14 cellular contexts compared by ENCODE assay signal in genomic region chr2:101751276-101751675, GRCh38. TPM values are rescaled to one million over a fixed set of nuclear protein-coding genes. Genes with fewer than 3 reads are reported as not detected.
A peak's percentile ranks its signal among the peaks of the same experiment; 100 is the strongest.
DNase-seq lines count a peak whose midpoint lies in the region; ATAC-seq, FAIRE-seq and TF ChIP-seq lines count a peak whose summit lies in the region.
"Had no signal": no experiment of that assay in that cellular context is flagged by ENCODE, and none has a peak within 500 bp of the region (broad histone marks: within the 10 kb centered on the region; RNA-seq: fewer than 3 reads in every experiment).

No MANE protein-coding gene starts in this region.

- peaks cover 24% of the 10 kb centered on the region for H3K36me3 Mint-ChIP-seq in Calu3 (ENCODE audit: insufficient read depth, unreplicated experiment)

- peaks cover 79% of the 10 kb centered on the region for H3K4me1 Mint-ChIP-seq in Calu3 (ENCODE audit: low read depth, unreplicated experiment)

- H3K79me2 ChIP-seq in PC-9 (ENCODE audit: low read depth) (peaks cover 82% of the 10 kb centered on the region), osteoblast (ENCODE audit: insufficient read depth, low read length) (peaks cover 80% of the 10 kb centered on the region)

- H3K27ac Mint-ChIP-seq in Calu3 (ENCODE audit: unreplicated experiment) = peak overlapping the region; percentile 70

- FAIRE-seq in GM12892 (lab: Jason Lieb, UNC) (no peak), HTR-8/SVneo (lab: Jason Lieb, UNC) (no peak)

- H4K20me1 ChIP-seq in PC-9 (ENCODE audit: insufficient read depth) (peaks cover 17% of the 10 kb centered on the region), osteoblast (ENCODE audit: insufficient read depth, low read length) (peaks cover 52% of the 10 kb centered on the region)

- H3K27ac ChIP-seq in PC-9 (peak overlapping the region; percentile 11; the same call in 1 of the 2 replicates), epithelial cell of prostate (peak overlapping the region; percentile 29), osteoblast (ENCODE audit: low read depth, low read length) (peak overlapping the region; percentile 78)
- H3K27ac ChIP-seq: C4-2B had no signal

- BruUV-seq in Calu3 (replicated peaks; lab: Mats Ljungman, UMichigan) = no TSS peak
- BruUV-seq in PC-9 (replicated peaks; lab: Mats Ljungman, UMichigan) = no TSS peak

- H3K27me3 ChIP-seq in PC-9 (ENCODE audit: insufficient read depth, low read depth) (no peaks in the 10 kb centered on the region), osteoblast (ENCODE audit: insufficient read depth, low read length) (no peaks in the 10 kb centered on the region)
- H3K27me3 ChIP-seq: uterus had no signal

- no peaks in the 10 kb centered on the region for H3K9me2 ChIP-seq in PC-9 (ENCODE audit: insufficient read depth)

- H3K4me3 ChIP-seq in PC-9 (no peak overlapping the region), osteoblast (ENCODE audit: insufficient read depth, low read length) (no peak overlapping the region)
- H3K4me3 ChIP-seq: lung, uterus had no signal

- DNase-seq in Calu3 (no peak), PC-9 (no peak), epithelial cell of prostate (ENCODE audit: low read depth, low spot score) (no peak), osteoblast (ENCODE audit: insufficient read length, low spot score, missing footprints) (no peak), GM12892 (ENCODE audit: insufficient read length) (no peak), HTR-8/SVneo (ENCODE audit: insufficient read length, low spot score) (no peak)
- DNase-seq in activated T-cell treated with anti-CD3 and anti-CD28 coated beads, Interleukin-2, amount 50 U/mL, for 1 hour = no peak
- DNase-seq: activated CD4-positive, alpha-beta T cell treated with anti-CD3 and anti-CD28 coated beads for 1 hour; activated CD8-positive, alpha-beta memory T cell treated with anti-CD3 and anti-CD28 coated beads, Interleukin-2, amount 50 U/mL, for 4 hours; NCI-H1436 treated with DMSO at 0.1 percent for 48 hours; uterus had no signal

- H3K9me3 ChIP-seq in PC-9 (ENCODE audit: insufficient read depth, low read depth) = no peaks in the 10 kb centered on the region
- no peaks in the 10 kb centered on the region for H3K9me3 ChIP-seq in osteoblast (ENCODE audit: low read depth, low read length)
- H3K9me3 ChIP-seq: uterus had no signal

- TF ChIP-seq CTCF in Calu3 (IDR thresholded peaks at IDR 0.05; ENCODE audit: unreplicated experiment) (no peak), PC-9 (conservative IDR thresholded peaks at IDR 0.05) (no peak), osteoblast (IDR thresholded peaks at IDR 0.05; ENCODE audit: extremely low read depth, low read depth, low read length) (no peak)

- CTCF ChIA-PET in Calu3 (lab: Charles Lee) = interaction anchor here (0.6 to 2.0 kb wide), 3 partner anchors 9 to 26 kb away, joined by 3 to 7 read pairs (median 4); no protein-coding TSS in a partner anchor
- CTCF ChIA-PET in PC-9 (lab: Charles Lee) = no interaction called here

- POLR2A ChIA-PET in PC-9 (lab: Charles Lee; ENCODE audit: unreplicated experiment) = no interaction called here

- no peak overlapping the region for H3K4me3 Mint-ChIP-seq in Calu3 (ENCODE audit: low read depth, unreplicated experiment)

- H3F3A ChIP-seq in PC-9 (ENCODE audit: insufficient read depth, low read depth) = peaks cover 55% of the 10 kb centered on the region

- H3K36me3 ChIP-seq in PC-9 (ENCODE audit: low read depth) (no peaks in the 10 kb centered on the region), osteoblast (ENCODE audit: insufficient read depth, low read length) (no peaks in the 10 kb centered on the region)
- H3K36me3 ChIP-seq: uterus had no signal

- peaks cover 39% of the 10 kb centered on the region for H3K4me1 ChIP-seq in PC-9 (replicated peaks; ENCODE audit: insufficient read depth)
- H3K4me1 ChIP-seq in osteoblast (ENCODE audit: insufficient read depth, low read length) = peaks cover 69% of the 10 kb centered on the region

- H3K27me3 Mint-ChIP-seq in Calu3 (ENCODE audit: unreplicated experiment) = no peaks in the 10 kb centered on the region

- TF ChIP-seq POLR2A in GM12892 (IDR thresholded peaks at IDR 0.05; ENCODE audit: low read depth, low read length) = no peak

- intact Hi-C loops in Calu3 (cut with micrococcal nuclease; ENCODE audit: unreplicated experiment) (loop anchor here (5.0 kb wide), 1 partner anchor 44 kb away; no protein-coding TSS in a partner anchor), PC-9 (cut with micrococcal nuclease; ENCODE audit: unreplicated experiment) (no loop called here)

- no peaks in the 10 kb centered on the region for H3K9me3 Mint-ChIP-seq in Calu3 (ENCODE audit: low read depth, unreplicated experiment)

- H2AFZ ChIP-seq in PC-9 (no peak overlapping the region), osteoblast (ENCODE audit: low read length) (no peak overlapping the region)

- H3K4me2 ChIP-seq in PC-9 (no peak overlapping the region), osteoblast (ENCODE audit: insufficient read depth, low read length) (peak overlapping the region; percentile 72)

- ATAC-seq in GM18519 (IDR thresholded peaks at IDR 0.05; ENCODE audit: low FRiP score, unreplicated experiment) = no peak

RNA-seq across cellular contexts. Expression of gene MAP4K4, which starts 53.8 kb away (rescaled TPM):
- 136 and 151 TPM in 2 replicates for total RNA-seq in Calu3 (2022)
- 100 and 129 TPM in 2 replicates for total RNA-seq in PC-9 (2021)
- total RNA-seq in osteoblast = 231 and 287 TPM in 2 replicates
- 3.9 TPM for polyA plus RNA-seq in GM12892 (2012; ENCODE audit: missing spikeins)

Comparison
In these comparisons a context has a peak if more than half of its experiments do, and no peak if none do; other contexts are left out.
1. H3K27ac ChIP-seq: peak in every context shown above with its lines; median percentile 78 in osteoblast; 29 in epithelial cell of prostate; 11 in PC-9.